In genomic region chr17:8376302-8377067, GRCh38 we compare ENCODE assay signal across 1 cellular context.
TF ChIP-seq lines count a peak whose summit lies in the region.

TSS of gene KRABD2 (minus strand) at chr17:8376704.

TF ChIP-seq in HepG2, 621 proteins besides CTCF, POLR2A, EP300 and RAD21 (continued from another document and continues in another):
- TF ChIP-seq REST (IDR thresholded peaks at IDR 0.05; ENCODE audit: borderline replicate concordance in 1 of 2, low read depth in 1 of 2, low read length in 2 of 2): peak in 1 of 2 experiments; percentile 58; a peak in 1 of 4 replicates
- TF ChIP-seq THAP9 (CRISPR knock-in tag; IDR thresholded peaks at IDR 0.05; ENCODE audit: borderline replicate concordance): no peak; the same call in 1 of the 2 replicates
- peak; percentile 73; the same call in 1 of the 2 replicates for TF ChIP-seq ZNF605 (CRISPR knock-in tag; IDR thresholded peaks at IDR 0.05)
- TF ChIP-seq TSC22D2 (CRISPR knock-in tag; IDR thresholded peaks at IDR 0.05; ENCODE audit: borderline replicate concordance): peak; percentile 84
- peak; percentile 40; the same call in 1 of the 2 replicates for TF ChIP-seq ZNF503 (CRISPR knock-in tag; IDR thresholded peaks at IDR 0.05)
- peak; percentile 8; the same call in 1 of the 2 replicates for TF ChIP-seq ZNF281 (CRISPR knock-in tag; IDR thresholded peaks at IDR 0.05; ENCODE audit: borderline replicate concordance)
- TF ChIP-seq ZNF282 (IDR thresholded peaks at IDR 0.05; ENCODE audit: partially characterized antibody): no peak
- TF ChIP-seq ZFP90 (CRISPR knock-in tag; IDR thresholded peaks at IDR 0.05; ENCODE audit: borderline replicate concordance): peak; percentile 75; the same call in 1 of the 2 replicates
- 0 out of 2 replicates have a peak, but pooled peaks have one; percentile 33 for TF ChIP-seq MEIS2 (CRISPR knock-in tag; IDR thresholded peaks at IDR 0.05)
- TF ChIP-seq RFX5 (IDR thresholded peaks at IDR 0.05; ENCODE audit: low read depth, low read length): peak; percentile 24; the same call in 1 of the 2 replicates
- TF ChIP-seq ZNF484 (CRISPR knock-in tag; IDR thresholded peaks at IDR 0.05; ENCODE audit: borderline replicate concordance, low read depth): no peak
- no peak for TF ChIP-seq ZBTB46 (CRISPR knock-in tag; IDR thresholded peaks at IDR 0.05; ENCODE audit: borderline replicate concordance)
- TF ChIP-seq ZIK1 (CRISPR knock-in tag; IDR thresholded peaks at IDR 0.05; ENCODE audit: borderline replicate concordance, low read depth): peak; percentile 79; the same call in 1 of the 2 replicates
- peak; percentile 81 for TF ChIP-seq RBM39 (IDR thresholded peaks at IDR 0.05; ENCODE audit: low read depth, low read length, poor library complexity, severe bottlenecking)
- TF ChIP-seq SSRP1 (CRISPR knock-in tag; IDR thresholded peaks at IDR 0.05): peak; percentile 94
- 0 out of 2 replicates have a peak, but pooled peaks have one; percentile 26 for TF ChIP-seq SAFB2 (CRISPR knock-in tag; IDR thresholded peaks at IDR 0.05; ENCODE audit: borderline replicate concordance, low read depth)
- no peak for TF ChIP-seq ZNF710 (CRISPR knock-in tag; IDR thresholded peaks at IDR 0.05; ENCODE audit: borderline replicate concordance)
- peak; percentile 32; the same call in 1 of the 2 replicates for TF ChIP-seq JUND (CRISPR knock-in tag; IDR thresholded peaks at IDR 0.05)
- peak; percentile 88 for TF ChIP-seq GMEB1 (CRISPR knock-in tag; IDR thresholded peaks at IDR 0.05; ENCODE audit: borderline replicate concordance)
- TF ChIP-seq HHEX (CRISPR knock-in tag; IDR thresholded peaks at IDR 0.05): no peak
- TF ChIP-seq JARID2 (CRISPR knock-in tag; IDR thresholded peaks at IDR 0.05; ENCODE audit: insufficient replicate concordance): no peak
- no peak for TF ChIP-seq SOX6 (IDR thresholded peaks at IDR 0.05)
- TF ChIP-seq SOX6 (CRISPR knock-in tag; IDR thresholded peaks at IDR 0.05): peak; percentile 51; the same call in 1 of the 2 replicates
- TF ChIP-seq TERF1 (CRISPR knock-in tag; IDR thresholded peaks at IDR 0.05): no peak
- peak; percentile 42; the same call in 1 of the 2 replicates for TF ChIP-seq ATF3 (CRISPR knock-in tag; IDR thresholded peaks at IDR 0.05)
- no peak for TF ChIP-seq SP140L (CRISPR knock-in tag; IDR thresholded peaks at IDR 0.05; ENCODE audit: borderline replicate concordance)
- TF ChIP-seq ZNF780A (CRISPR knock-in tag; IDR thresholded peaks at IDR 0.05): no peak
- TF ChIP-seq EED (CRISPR knock-in tag; IDR thresholded peaks at IDR 0.05): no peak
- TF ChIP-seq RXRA (CRISPR knock-in tag; IDR thresholded peaks at IDR 0.05): peak; percentile 72
- peak; percentile 64; the same call in 1 of the 2 replicates for TF ChIP-seq ZNF225 (CRISPR knock-in tag; IDR thresholded peaks at IDR 0.05)
- TF ChIP-seq FOXA1 (IDR thresholded peaks at IDR 0.05): no peak
- TF ChIP-seq FOXA1 (CRISPR knock-in tag; IDR thresholded peaks at IDR 0.05): peak; percentile 42; the same call in 1 of the 2 replicates
- no peak for TF ChIP-seq ZSCAN30 (CRISPR knock-in tag; IDR thresholded peaks at IDR 0.05)
- no peak for TF ChIP-seq JUN (CRISPR knock-in tag; IDR thresholded peaks at IDR 0.05)
- no peak for TF ChIP-seq ZFYVE20 (CRISPR knock-in tag; IDR thresholded peaks at IDR 0.05; ENCODE audit: borderline replicate concordance, low read depth)
- TF ChIP-seq CEBPG (CRISPR knock-in tag; IDR thresholded peaks at IDR 0.05): no peak
- peak; percentile 70; the same call in 1 of the 2 replicates for TF ChIP-seq HDAC2 (CRISPR knock-in tag; IDR thresholded peaks at IDR 0.05)
- peak; percentile 88 for TF ChIP-seq HNRNPLL (IDR thresholded peaks at IDR 0.05; ENCODE audit: low read depth, low read length, poor library complexity, severe bottlenecking)
- TF ChIP-seq U2AF2 (IDR thresholded peaks at IDR 0.05; ENCODE audit: low read depth, low read length): no peak
- no peak for TF ChIP-seq BRF2 (CRISPR knock-in tag; IDR thresholded peaks at IDR 0.05)
- 0 out of 2 replicates have a peak, but pooled peaks have one; percentile 61 for TF ChIP-seq GPN1 (CRISPR knock-in tag; IDR thresholded peaks at IDR 0.05; ENCODE audit: borderline replicate concordance)
- peak; percentile 87; the same call in 1 of the 2 replicates for TF ChIP-seq NFATC3 (CRISPR knock-in tag; IDR thresholded peaks at IDR 0.05)
